29 cellular contexts compared by ENCODE assay signal in genomic region chr3:87488725-87489124, GRCh38.
"Had no signal": no experiment of that assay in that cellular context is flagged by ENCODE, and none has a peak within 500 bp of the region (broad histone marks: within the 10 kb centered on the region; RNA-seq: fewer than 3 reads in every experiment).

No MANE protein-coding gene starts in this region.

- H3K4me1 Mint-ChIP-seq: activated CD4-positive, alpha-beta T cell treated with anti-CD3 and anti-CD28 coated beads, Interleukin-2, amount 10 ng/mL, durations not matched to agents 7 days and 5 days; mesothelial cell of epicardium; natural killer cell; T-cell had no signal

- H3K4me3 ChIP-seq: gastroesophageal sphincter, sigmoid colon, upper lobe of left lung had no signal

- FAIRE-seq: bronchial epithelial cell, islet of Langerhans had no signal

- ATAC-seq: activated CD8-positive, alpha-beta T cell treated with anti-CD3 and anti-CD28 coated beads, Interleukin-2, amount 10 ng/mL, durations not matched to agents 7 days and 5 days; gastroesophageal sphincter; left ventricle myocardium superior; natural killer cell; T-cell had no signal

- H3K4me3 Mint-ChIP-seq: activated CD4-positive, alpha-beta T cell treated with anti-CD3 and anti-CD28 coated beads, Interleukin-2, amount 10 ng/mL, durations not matched to agents 7 days and 5 days; activated CD8-positive, alpha-beta T cell treated with anti-CD3 and anti-CD28 coated beads, Interleukin-2, amount 10 ng/mL, durations not matched to agents 7 days and 5 days; activated naive CD8-positive, alpha-beta T cell; activated T-helper 1 cell treated with anti-CD3 and anti-CD28 coated beads, Interleukin-12 subunit alpha, Interleukin-12 subunit beta, Interleukin-2, Interleukin-4 antibody, amounts not matched to agents 30 ng/mL and 10 ng/mL and 1 ng/mL, durations not matched to agents 14 hours and 24 hours and 36 hours; dendritic cell treated with granulocyte-macrophage colony-stimulating factor and Interleukin-4, amounts not matched to agents 40 ng/mL and 50 ng/mL, for 4 days; mesothelial cell of epicardium; natural killer cell; T-cell; T-helper 2 cell treated with Interferon-gamma antibody and Interleukin-4, amounts not matched to agents 5 μg/mL and 100 μg/mL, for 36 hours had no signal

- H3K27ac ChIP-seq: gastroesophageal sphincter, sigmoid colon, upper lobe of left lung, VCaP had no signal

- DNase-seq: activated CD4-positive, alpha-beta T cell treated with anti-CD3 and anti-CD28 coated beads, Interleukin-2, amount 10 ng/mL, durations not matched to agents 7 days and 5 days; activated CD4-positive, CD25-positive, alpha-beta regulatory T cell treated with anti-CD3 and anti-CD28 coated beads, Interleukin-2, amount 50 U/mL, for 72 hours; activated CD8-positive, alpha-beta T cell treated with anti-CD3 and anti-CD28 coated beads, Interleukin-2, amount 10 ng/mL, durations not matched to agents 7 days and 5 days; activated gamma-delta T cell treated with Interleukin-2 at 50 U/mL for 16 hours; amniotic stem cell; cerebellar nuclear complex; effector CD4-positive, alpha-beta T cell; erythroblast; head of caudate nucleus; hypothalamus; left ventricle myocardium superior; mammary epithelial cell; natural killer cell; retina; sigmoid colon; stimulated activated CD4-positive, alpha-beta T cell treated with anti-CD3 and anti-CD28 coated beads, Interleukin-2, amount 100 ng/mL, for 48 hours; stimulated activated CD8-positive, alpha-beta memory T cell treated with anti-CD3 and anti-CD28 coated beads, Interleukin-4, amount 100 ng/mL, for 48 hours; stimulated activated naive CD4-positive, alpha-beta T cell treated with Interleukin-2 at 50 U/mL for 16 hours; T-cell; upper lobe of left lung had no signal

- H3K9me3 ChIP-seq: gastroesophageal sphincter, sigmoid colon, upper lobe of left lung had no signal

- H3K36me3 Mint-ChIP-seq: activated naive CD8-positive, alpha-beta T cell; mesothelial cell of epicardium; natural killer cell; T-cell had no signal

- H3K27ac Mint-ChIP-seq: activated CD4-positive, alpha-beta T cell treated with anti-CD3 and anti-CD28 coated beads, Interleukin-2, amount 10 ng/mL, durations not matched to agents 7 days and 5 days; activated CD8-positive, alpha-beta T cell treated with anti-CD3 and anti-CD28 coated beads, Interleukin-2, amount 10 ng/mL, durations not matched to agents 7 days and 5 days; activated naive CD8-positive, alpha-beta T cell; activated T-helper 1 cell treated with anti-CD3 and anti-CD28 coated beads, Interleukin-12 subunit alpha, Interleukin-12 subunit beta, Interleukin-2, Interleukin-4 antibody, amounts not matched to agents 30 ng/mL and 10 ng/mL and 1 ng/mL, durations not matched to agents 14 hours and 24 hours and 36 hours; dendritic cell treated with granulocyte-macrophage colony-stimulating factor and Interleukin-4, amounts not matched to agents 40 ng/mL and 50 ng/mL, for 4 days; mesothelial cell of epicardium; natural killer cell; T-cell; T-helper 2 cell treated with Interferon-gamma antibody and Interleukin-4, amounts not matched to agents 5 μg/mL and 100 μg/mL, for 36 hours had no signal

- H3K36me3 ChIP-seq: gastroesophageal sphincter, sigmoid colon, upper lobe of left lung had no signal

- H3K9me3 Mint-ChIP-seq: activated CD4-positive, alpha-beta T cell treated with anti-CD3 and anti-CD28 coated beads, Interleukin-2, amount 10 ng/mL, durations not matched to agents 7 days and 5 days; activated T-helper 1 cell treated with anti-CD3 and anti-CD28 coated beads, Interleukin-12 subunit alpha, Interleukin-12 subunit beta, Interleukin-2, Interleukin-4 antibody, amounts not matched to agents 30 ng/mL and 10 ng/mL and 1 ng/mL, durations not matched to agents 14 hours and 24 hours and 36 hours; mesothelial cell of epicardium; T-cell; T-helper 2 cell treated with Interferon-gamma antibody and Interleukin-4, amounts not matched to agents 5 μg/mL and 100 μg/mL, for 36 hours had no signal

- H3K27me3 Mint-ChIP-seq: activated CD4-positive, alpha-beta T cell treated with anti-CD3 and anti-CD28 coated beads, Interleukin-2, amount 10 ng/mL, durations not matched to agents 7 days and 5 days; activated naive CD8-positive, alpha-beta T cell; dendritic cell treated with granulocyte-macrophage colony-stimulating factor and Interleukin-4, amounts not matched to agents 40 ng/mL and 50 ng/mL, for 4 days; T-cell had no signal

- H3K27me3 ChIP-seq: gastroesophageal sphincter, sigmoid colon, upper lobe of left lung had no signal

- H3K4me1 ChIP-seq: gastroesophageal sphincter, sigmoid colon, upper lobe of left lung had no signal
